In the genomic region with DNA sequence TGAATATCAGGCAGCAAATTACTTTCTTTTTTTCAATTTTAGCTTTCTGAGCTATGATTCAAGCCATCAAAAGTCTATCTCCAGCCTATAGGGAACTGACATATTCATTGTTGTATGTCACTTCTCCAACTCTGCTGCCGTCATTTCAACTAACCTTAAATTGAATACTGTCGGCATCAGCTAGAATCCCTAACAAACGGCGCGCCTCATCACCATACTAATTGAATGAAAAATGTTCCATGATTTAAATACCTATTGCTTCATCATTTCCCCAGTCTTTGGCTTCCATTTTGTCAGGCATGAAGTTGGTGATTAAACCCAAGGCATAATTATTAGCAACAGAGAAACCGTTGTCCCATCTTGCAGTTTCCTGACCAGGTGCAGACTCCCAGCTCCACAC, we compare ENCODE assay signal across 1 cellular context.
TF ChIP-seq lines count a peak whose summit lies in the region.

No MANE protein-coding gene starts in this region.

TF ChIP-seq in GM23338, 12 proteins besides CTCF, POLR2A, EP300 and RAD21 (continued from another document):
- TF ChIP-seq CREB1 (CRISPR knock-in tag; IDR thresholded peaks at IDR 0.05; ENCODE audit: low read depth) (no peak), POLR2AphosphoS5 (IDR thresholded peaks at IDR 0.05; ENCODE audit: low read depth) (no peak), ZNF331 (CRISPR knock-in tag; IDR thresholded peaks at IDR 0.05; ENCODE audit: low read depth) (no peak), ZNF114 (CRISPR knock-in tag; IDR thresholded peaks at IDR 0.05) (no peak), EZH2 (IDR thresholded peaks at IDR 0.05; ENCODE audit: low read depth, unreplicated experiment) (no peak), STAT1 (IDR thresholded peaks at IDR 0.05; ENCODE audit: unreplicated experiment) (no peak)
- TF ChIP-seq, protein P1, sequence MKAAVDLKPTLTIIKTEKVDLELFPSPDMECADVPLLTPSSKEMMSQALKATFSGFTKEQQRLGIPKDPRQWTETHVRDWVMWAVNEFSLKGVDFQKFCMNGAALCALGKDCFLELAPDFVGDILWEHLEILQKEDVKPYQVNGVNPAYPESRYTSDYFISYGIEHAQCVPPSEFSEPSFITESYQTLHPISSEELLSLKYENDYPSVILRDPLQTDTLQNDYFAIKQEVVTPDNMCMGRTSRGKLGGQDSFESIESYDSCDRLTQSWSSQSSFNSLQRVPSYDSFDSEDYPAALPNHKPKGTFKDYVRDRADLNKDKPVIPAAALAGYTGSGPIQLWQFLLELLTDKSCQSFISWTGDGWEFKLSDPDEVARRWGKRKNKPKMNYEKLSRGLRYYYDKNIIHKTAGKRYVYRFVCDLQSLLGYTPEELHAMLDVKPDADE (IDR thresholded peaks at IDR 0.05): no peak
- TF ChIP-seq, protein P2, sequence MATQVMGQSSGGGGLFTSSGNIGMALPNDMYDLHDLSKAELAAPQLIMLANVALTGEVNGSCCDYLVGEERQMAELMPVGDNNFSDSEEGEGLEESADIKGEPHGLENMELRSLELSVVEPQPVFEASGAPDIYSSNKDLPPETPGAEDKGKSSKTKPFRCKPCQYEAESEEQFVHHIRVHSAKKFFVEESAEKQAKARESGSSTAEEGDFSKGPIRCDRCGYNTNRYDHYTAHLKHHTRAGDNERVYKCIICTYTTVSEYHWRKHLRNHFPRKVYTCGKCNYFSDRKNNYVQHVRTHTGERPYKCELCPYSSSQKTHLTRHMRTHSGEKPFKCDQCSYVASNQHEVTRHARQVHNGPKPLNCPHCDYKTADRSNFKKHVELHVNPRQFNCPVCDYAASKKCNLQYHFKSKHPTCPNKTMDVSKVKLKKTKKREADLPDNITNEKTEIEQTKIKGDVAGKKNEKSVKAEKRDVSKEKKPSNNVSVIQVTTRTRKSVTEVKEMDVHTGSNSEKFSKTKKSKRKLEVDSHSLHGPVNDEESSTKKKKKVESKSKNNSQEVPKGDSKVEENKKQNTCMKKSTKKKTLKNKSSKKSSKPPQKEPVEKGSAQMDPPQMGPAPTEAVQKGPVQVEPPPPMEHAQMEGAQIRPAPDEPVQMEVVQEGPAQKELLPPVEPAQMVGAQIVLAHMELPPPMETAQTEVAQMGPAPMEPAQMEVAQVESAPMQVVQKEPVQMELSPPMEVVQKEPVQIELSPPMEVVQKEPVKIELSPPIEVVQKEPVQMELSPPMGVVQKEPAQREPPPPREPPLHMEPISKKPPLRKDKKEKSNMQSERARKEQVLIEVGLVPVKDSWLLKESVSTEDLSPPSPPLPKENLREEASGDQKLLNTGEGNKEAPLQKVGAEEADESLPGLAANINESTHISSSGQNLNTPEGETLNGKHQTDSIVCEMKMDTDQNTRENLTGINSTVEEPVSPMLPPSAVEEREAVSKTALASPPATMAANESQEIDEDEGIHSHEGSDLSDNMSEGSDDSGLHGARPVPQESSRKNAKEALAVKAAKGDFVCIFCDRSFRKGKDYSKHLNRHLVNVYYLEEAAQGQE (IDR thresholded peaks at IDR 0.05; ENCODE audit: unreplicated experiment): no peak
